ENCODE assay signal across 34 cellular contexts in the genomic region with DNA sequence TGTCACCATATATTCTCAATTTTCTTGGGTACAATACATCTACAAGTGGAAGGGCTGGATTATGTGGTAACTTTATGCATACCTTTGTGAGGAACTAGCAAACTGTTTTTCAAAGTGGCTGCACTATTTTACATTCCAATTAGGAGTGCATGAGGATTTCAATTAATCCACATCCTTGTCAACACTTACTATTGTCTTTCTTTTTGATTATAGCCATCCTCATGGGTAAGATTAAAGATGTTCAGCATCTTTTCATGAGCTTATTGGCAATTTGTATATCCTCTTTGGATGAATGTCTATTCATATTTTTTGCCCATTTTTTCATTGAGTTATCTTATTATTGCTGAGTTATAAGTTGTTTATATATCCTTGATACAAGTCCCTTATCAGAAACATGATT.
DNase-seq lines count a peak whose midpoint lies in the region; ATAC-seq, FAIRE-seq and TF ChIP-seq lines count a peak whose summit lies in the region.
"Had no signal": no experiment of that assay in that cellular context is flagged by ENCODE, and none has a peak within 500 bp of the region (broad histone marks: within the 10 kb centered on the region; RNA-seq: fewer than 3 reads in every experiment).

No MANE protein-coding gene starts in this region.

- H2AFZ ChIP-seq in HepG2 (ENCODE audit: low read length) (no peak overlapping the region), OCI-LY7 (ENCODE audit: low read length) (no peak overlapping the region), K562 (ENCODE audit: low read depth, low read length) (no peak overlapping the region)

- BruUV-seq in HepG2 (replicated peaks; lab: Mats Ljungman, UMichigan) = no TSS peak
- TSS peak; percentile 26 for BruUV-seq in OCI-LY7 (replicated peaks; lab: Mats Ljungman, UMichigan)
- BruUV-seq in K562 (replicated peaks; lab: Mats Ljungman, UMichigan) = no TSS peak

- POLR2A ChIA-PET in HepG2 (lab: Yijun Ruan, JAX) (no interaction called here), OCI-LY7 (lab: Charles Lee) (interaction anchor here (1.0 kb wide), 1 partner anchor 12 kb away, joined by 4 read pairs; no protein-coding TSS in a partner anchor), K562 (lab: Yijun Ruan, JAX) (no interaction called here)

- TF ChIP-seq EP300 in HepG2 (IDR thresholded peaks at IDR 0.05; ENCODE audit: low read depth in 2 of 2, low read length in 2 of 2) (no peak), HepG2 (CRISPR knock-in tag; IDR thresholded peaks at IDR 0.05; ENCODE audit: borderline replicate concordance) (no peak), K562 (IDR thresholded peaks at IDR 0.05; ENCODE audit: low read length) (no peak)

- no peak overlapping the region for H3K4me3 Mint-ChIP-seq in CD14-positive monocyte
- H3K4me3 Mint-ChIP-seq in chondrocyte (ENCODE audit: unreplicated experiment) = no peak overlapping the region
- H3K4me3 Mint-ChIP-seq: B cell; CD4-positive, alpha-beta memory T cell; CD4-positive, alpha-beta T cell; CD8-positive, alpha-beta memory T cell; CD8-positive, alpha-beta T cell had no signal

- no peak for TF ChIP-seq CTCF in HepG2 (CRISPR knock-in tag; IDR thresholded peaks at IDR 0.05)
- TF ChIP-seq CTCF in right lobe of liver (IDR thresholded peaks at IDR 0.05) = no peak
- no peak for TF ChIP-seq CTCF in OCI-LY7 (conservative IDR thresholded peaks at IDR 0.05; ENCODE audit: low read length)
- no peak for TF ChIP-seq CTCF in K562 (IDR thresholded peaks at IDR 0.05 in 2 of 3, conservative IDR thresholded peaks at IDR 0.05 in 1 of 3; ENCODE audit: insufficient read depth in 2 of 3, low read depth in 1 of 3, low read length in 3 of 3)
- TF ChIP-seq CTCF in CD14-positive monocyte (IDR thresholded peaks at IDR 0.05) = no peak
- no peak for TF ChIP-seq CTCF in chondrocyte (IDR thresholded peaks at IDR 0.05)

- no peak overlapping the region for H3K27ac Mint-ChIP-seq in CD14-positive monocyte
- no peak overlapping the region for H3K27ac Mint-ChIP-seq in chondrocyte (ENCODE audit: unreplicated experiment)
- H3K27ac Mint-ChIP-seq: B cell; CD4-positive, alpha-beta memory T cell; CD4-positive, alpha-beta T cell; CD4-positive, CD25-positive, alpha-beta regulatory T cell; CD8-positive, alpha-beta memory T cell; CD8-positive, alpha-beta T cell had no signal

- TF ChIP-seq POLR2A in HepG2 (IDR thresholded peaks at IDR 0.05; ENCODE audit: insufficient read depth in 1 of 2, low read depth in 2 of 2, low read length in 2 of 2) = no peak
- no peak for TF ChIP-seq POLR2A in right lobe of liver (IDR thresholded peaks at IDR 0.05)
- TF ChIP-seq POLR2A in K562 (conservative IDR thresholded peaks at IDR 0.05) = no peak

- ATAC-seq in HepG2 = no peak
- ATAC-seq in right lobe of liver = no peak
- no peak for ATAC-seq in K562
- ATAC-seq: A549; CD8-positive, alpha-beta T cell had no signal

- no peaks in the 10 kb centered on the region for H3K79me2 ChIP-seq in HepG2 (ENCODE audit: insufficient read depth, low read length)
- no peaks in the 10 kb centered on the region for H3K79me2 ChIP-seq in OCI-LY7 (ENCODE audit: insufficient read depth, low read depth, low read length)
- H3K79me2 ChIP-seq in K562 (ENCODE audit: control insufficient read depth, insufficient read depth, low read length) = no peaks in the 10 kb centered on the region

- no peaks in the 10 kb centered on the region for H3K9me2 ChIP-seq in OCI-LY7 (ENCODE audit: insufficient read depth, low read length)

- H3K36me3 ChIP-seq in HepG2 (replicated peaks in 1 of 2; ENCODE audit: control insufficient read depth in 1 of 2, insufficient read depth in 2 of 2, low read length in 2 of 2) (no peaks in the 10 kb centered on the region; a peak in 1 of 5 replicates), right lobe of liver (no peaks in the 10 kb centered on the region), OCI-LY7 (ENCODE audit: insufficient read depth, low read length) (peaks cover 8% of the 10 kb centered on the region; the same call in 1 of the 2 replicates), K562 (ENCODE audit: control insufficient read depth, insufficient read depth, low read length) (no peaks in the 10 kb centered on the region; the same call in 2 of the 3 replicates)
- H3K36me3 ChIP-seq: BE2C had no signal

- TF ChIP-seq RAD21 in HepG2 (CRISPR knock-in tag; IDR thresholded peaks at IDR 0.05) = no peak
- TF ChIP-seq RAD21 in K562 (CRISPR knock-in tag; conservative IDR thresholded peaks at IDR 0.05 in 1 of 2, IDR thresholded peaks at IDR 0.05 in 1 of 2) = no peak

- no peaks in the 10 kb centered on the region for H3K4me1 ChIP-seq in HepG2 (ENCODE audit: insufficient read depth, low read length)
- H3K4me1 ChIP-seq in right lobe of liver = no peaks in the 10 kb centered on the region
- H3K4me1 ChIP-seq in OCI-LY7 (ENCODE audit: insufficient read depth, low read length, poor library complexity, severe bottlenecking) = no peaks in the 10 kb centered on the region
- H3K4me1 ChIP-seq in K562 (replicated peaks in 1 of 2; ENCODE audit: control insufficient read depth in 2 of 2, insufficient read depth in 2 of 2, low read length in 2 of 2) = no peaks in the 10 kb centered on the region
- H3K4me1 ChIP-seq: A549; BE2C; BLaER1; BLaER1 treated with 17β-estradiol and CSF1 and Interleukin-3, amounts not matched to agents 10 nM and 100 nM; Caco-2 had no signal

- intact Hi-C loops in HepG2 (cut with micrococcal nuclease; ENCODE audit: unreplicated experiment) = no loop called here
- intact Hi-C loops in right lobe of liver (cut with DNase I) = no loop called here
- intact Hi-C loops in OCI-LY7 (cut with micrococcal nuclease; ENCODE audit: unreplicated experiment) = no loop called here
- intact Hi-C loops in K562 (cut with micrococcal nuclease) = no loop called here
- intact Hi-C loops in CD14-positive monocyte (cut with micrococcal nuclease) = no loop called here

- in situ Hi-C loops in HepG2 (cut with HindIII; ENCODE audit: extremely low pct_ligation_motif_present, low pct_unique_long_range_greater_than_20kb) = no loop called here
- in situ Hi-C loops in K562 (cut with MboI) = no loop called here

- H3K27me3 ChIP-seq in HepG2 (ENCODE audit: control insufficient read depth in 1 of 2, insufficient read depth in 2 of 2, low read length in 2 of 2) (no peaks in the 10 kb centered on the region), right lobe of liver (no peaks in the 10 kb centered on the region), K562 (ENCODE audit: control insufficient read depth in 2 of 2, insufficient read depth in 2 of 2, low read length in 2 of 2) (no peaks in the 10 kb centered on the region)
- H3K27me3 ChIP-seq: BE2C; BLaER1; BLaER1 treated with 17β-estradiol and CSF1 and Interleukin-3, amounts not matched to agents 10 nM and 100 nM had no signal

- no peaks in the 10 kb centered on the region for H3K9me1 ChIP-seq in K562 (ENCODE audit: control insufficient read depth, insufficient read depth, low read length)

- H3K27ac ChIP-seq in HepG2 (ENCODE audit: extremely low read length, insufficient read depth, low read length) = no peak overlapping the region
- no peak overlapping the region for H3K27ac ChIP-seq in right lobe of liver
- no peak overlapping the region for H3K27ac ChIP-seq in OCI-LY7 (ENCODE audit: low read depth, low read length, poor library complexity, severe bottlenecking)
- H3K27ac ChIP-seq in K562 (ENCODE audit: extremely low read depth, low read depth, low read length) = no peak overlapping the region
- H3K27ac ChIP-seq: 22Rv1; A549; BLaER1; BLaER1 treated with 17β-estradiol and CSF1 and Interleukin-3, amounts not matched to agents 10 nM and 100 nM; C4-2B had no signal

- no peak overlapping the region for H3K4me3 ChIP-seq in HepG2 (replicated peaks in 1 of 3; ENCODE audit: insufficient read depth in 1 of 3, low read depth in 2 of 3, low read length in 3 of 3)
- H3K4me3 ChIP-seq in right lobe of liver = no peak overlapping the region
- H3K4me3 ChIP-seq in OCI-LY7 (ENCODE audit: low read depth, low read length, poor library complexity, severe bottlenecking) = no peak overlapping the region
- no peak overlapping the region for H3K4me3 ChIP-seq in K562
- H3K4me3 ChIP-seq: A549; BLaER1; BLaER1 treated with 17β-estradiol and CSF1 and Interleukin-3, amounts not matched to agents 10 nM and 100 nM had no signal

- H3K4me1 Mint-ChIP-seq in CD14-positive monocyte (no peaks in the 10 kb centered on the region), chondrocyte (ENCODE audit: low read depth) (no peaks in the 10 kb centered on the region)
- H3K4me1 Mint-ChIP-seq: B cell; CD4-positive, alpha-beta memory T cell; CD4-positive, CD25-positive, alpha-beta regulatory T cell; CD8-positive, alpha-beta memory T cell had no signal

- H3K9ac ChIP-seq in HepG2 (ENCODE audit: insufficient read depth, low read depth, low read length) (no peak overlapping the region), K562 (ENCODE audit: insufficient read depth in 1 of 2, low read depth in 2 of 2, low read length in 2 of 2) (no peak overlapping the region)
- H3K9ac ChIP-seq: BLaER1; BLaER1 treated with 17β-estradiol and CSF1 and Interleukin-3, amounts not matched to agents 10 nM and 100 nM had no signal

- H3K4me2 ChIP-seq in HepG2 (ENCODE audit: low read depth, low read length) = no peak overlapping the region
- H3K4me2 ChIP-seq in OCI-LY7 (ENCODE audit: low read length) = no peak overlapping the region
- no peak overlapping the region for H3K4me2 ChIP-seq in K562 (ENCODE audit: insufficient read depth, low read length)
- H3K4me2 ChIP-seq: A549; BLaER1; BLaER1 treated with 17β-estradiol and CSF1 and Interleukin-3, amounts not matched to agents 10 nM and 100 nM had no signal

- H3K9me3 Mint-ChIP-seq in CD14-positive monocyte (peaks cover 14 to 35% (median 28%) of the 10 kb centered on the region in 7 donors), chondrocyte (ENCODE audit: low read depth) (peaks cover 21% of the 10 kb centered on the region)

- FAIRE-seq in HepG2 (lab: Jason Lieb, UNC) (no peak), K562 (lab: Jason Lieb, UNC) (no peak)
- FAIRE-seq: A204.1, A549, D721Med had no signal

- H4K20me1 ChIP-seq in HepG2 (ENCODE audit: insufficient read depth, low read length) (no peaks in the 10 kb centered on the region), OCI-LY7 (ENCODE audit: insufficient read depth, low read length) (no peaks in the 10 kb centered on the region), K562 (replicated peaks; ENCODE audit: control insufficient read depth, insufficient read depth, low read length) (no peaks in the 10 kb centered on the region)
- H4K20me1 ChIP-seq: BLaER1; BLaER1 treated with 17β-estradiol and CSF1 and Interleukin-3, amounts not matched to agents 10 nM and 100 nM had no signal

- DNase-seq in HepG2 (ENCODE audit: low spot score) (no peak), right lobe of liver (no peak), OCI-LY7 (ENCODE audit: low spot score) (no peak), K562 (ENCODE audit: extremely low read depth in 1 of 4, low spot score in 3 of 4) (no peak), CD14-positive monocyte (ENCODE audit: low spot score) (no peak), chondrocyte (ENCODE audit: low spot score) (no peak)
- DNase-seq: 8988T; ACHN; AML-193; BE2C; C1 segment of cervical spinal cord; Caco-2; Calu3; CD4-positive, alpha-beta memory T cell; CD4-positive, alpha-beta T cell; CD4-positive, CD25-positive, alpha-beta regulatory T cell; CD8-positive, alpha-beta memory T cell; CD8-positive, alpha-beta T cell; COR-L47; DMS 273 treated with DMSO at 0.1 percent for 48 hours; DMS153; DMS53; DMS79; DMS79 treated with DMSO at 0.1 percent for 48 hours; DND-41; EL had no signal

- CTCF ChIA-PET in HepG2 (lab: Yijun Ruan, JAX; ENCODE audit: low intra/inter-chr PET ratio, low total read pairs) (no interaction called here), OCI-LY7 (lab: Charles Lee; ENCODE audit: unreplicated experiment) (no interaction called here), K562 (lab: Yijun Ruan, JAX; ENCODE audit: low intra/inter-chr PET ratio) (no interaction called here)

- H3K27me3 Mint-ChIP-seq in CD14-positive monocyte (ENCODE audit: low read depth in 3 of 3) = peaks cover 0 to 1% (median 0%) of the 10 kb centered on the region in 3 donors
- no peaks in the 10 kb centered on the region for H3K27me3 Mint-ChIP-seq in chondrocyte (ENCODE audit: low read depth)
- H3K27me3 Mint-ChIP-seq: B cell; CD4-positive, alpha-beta memory T cell; CD4-positive, alpha-beta T cell; CD4-positive, CD25-positive, alpha-beta regulatory T cell had no signal

- H3K9me3 ChIP-seq in HepG2 (ENCODE audit: low read length) (peaks cover 25% of the 10 kb centered on the region), right lobe of liver (no peaks in the 10 kb centered on the region), OCI-LY7 (ENCODE audit: low read length) (peaks cover 20% of the 10 kb centered on the region; the same call in 1 of the 2 replicates), K562 (replicated peaks; ENCODE audit: control insufficient read depth, insufficient read depth, low read depth, low read length) (peaks cover 10% of the 10 kb centered on the region)
- H3K9me3 ChIP-seq: BE2C had no signal

- H3K36me3 Mint-ChIP-seq in CD14-positive monocyte (peaks cover 2 to 4% of the 10 kb centered on the region in 2 donors), chondrocyte (ENCODE audit: low read depth) (peaks cover 10% of the 10 kb centered on the region)
